8 cellular contexts compared by ENCODE assay signal in genomic region chr10:87342249-87342703, GRCh38. TPM values are rescaled to one million over a fixed set of nuclear protein-coding genes. Genes with fewer than 3 reads are reported as not detected.
DNase-seq lines count a peak whose midpoint lies in the region; ATAC-seq, FAIRE-seq and TF ChIP-seq lines count a peak whose summit lies in the region.
"Not testable (repeated sequence)": the region's sequence is repeated elsewhere in the genome, so short reads cannot be mapped to it uniquely, and the experiment has no call there.

No MANE protein-coding gene starts in this region.

- not testable (repeated sequence) for H3K36me3 ChIP-seq in small intestine (ENCODE audit: control insufficient read depth in 2 of 2, insufficient read depth in 2 of 2, low read length in 2 of 2)

- CTCF ChIA-PET in activated B cell treated with CpG ODN at 0.5 μM for 24 hours (lab: Charles Lee) = not testable (repeated sequence)

- not testable (repeated sequence) for H3K9me3 Mint-ChIP-seq in activated B cell treated with CpG ODN at 0.5 μM for 24 hours, immature natural killer cell

- DNase-seq in AG08395 (ENCODE audit: low spot score) = peak; percentile 62
- peak; percentile 39 for DNase-seq in NCI-H2196 treated with DMSO at 0.1 percent for 48 hours (lab: John Stamatoyannopoulos, UW; ENCODE audit: unreplicated experiment)
- peak; percentile 74 for DNase-seq in activated B cell treated with CpG ODN at 0.5 μM for 24 hours
- peak; percentile 71 to 93 for DNase-seq in cardiac fibroblast (ENCODE audit: low read depth in 2 of 2)
- DNase-seq in immature natural killer cell = peak; percentile 79 to 81 (median 81)
- DNase-seq in small intestine = peak; percentile 88

- peak overlapping the region; percentile 83 for H3K27ac Mint-ChIP-seq in activated B cell treated with CpG ODN at 0.5 μM for 24 hours
- peak overlapping the region; percentile 70 to 94 (median 83) for H3K27ac Mint-ChIP-seq in immature natural killer cell

- TF ChIP-seq POLR2A in GM18951 (IDR thresholded peaks at IDR 0.05; ENCODE audit: extremely low read depth, insufficient read depth, insufficient read length) = peak; percentile 44

- not testable (repeated sequence) for TF ChIP-seq CTCF in activated B cell treated with CpG ODN at 0.5 μM for 24 hours (IDR thresholded peaks at IDR 0.05); cardiac fibroblast (IDR thresholded peaks at IDR 0.05; ENCODE audit: low read depth, low read length)

- H3K4me3 ChIP-seq in cardiac fibroblast (replicated peaks in 1 of 2; ENCODE audit: low read depth in 2 of 2, low read length in 2 of 2) (peak overlapping the region; percentile 50 to 51), small intestine (ENCODE audit: low read depth in 1 of 2, low read length in 2 of 2) (peak overlapping the region; percentile 59 to 60)

- FAIRE-seq in small intestine (lab: Jason Lieb, UNC) = not testable (repeated sequence)

- H3K4me1 ChIP-seq in small intestine (ENCODE audit: control insufficient read depth in 2 of 2, insufficient read depth in 1 of 2, low read depth in 1 of 2, low read length in 1 of 2) = not testable (repeated sequence)

- H3K27me3 ChIP-seq in small intestine (ENCODE audit: control insufficient read depth in 2 of 2, insufficient read depth in 2 of 2, low read length in 2 of 2) = not testable (repeated sequence)

- POLR2A ChIA-PET in activated B cell treated with CpG ODN at 0.5 μM for 24 hours (lab: Charles Lee) = not testable (repeated sequence)

- ATAC-seq in HG03159 (IDR thresholded peaks at IDR 0.05; ENCODE audit: unreplicated experiment) (peak; percentile 84), activated B cell treated with CpG ODN at 0.5 μM for 24 hours (ENCODE audit: low read depth) (peak; percentile 78)

- peak overlapping the region; percentile 44 to 91 for H3K27ac ChIP-seq in small intestine (ENCODE audit: low read depth in 1 of 2, low read length in 1 of 2)

- H3K36me3 Mint-ChIP-seq in activated B cell treated with CpG ODN at 0.5 μM for 24 hours (ENCODE audit: low read depth) = peaks cover 13% of the 10 kb centered on the region
- H3K36me3 Mint-ChIP-seq in immature natural killer cell = not testable (repeated sequence)

- 0 to 1% (median 0%) methylated on average over 6 to 42 of the region's 43 CpGs for WGBS in small intestine, 3 donors

- peaks cover 13% of the 10 kb centered on the region for H3K4me1 Mint-ChIP-seq in activated B cell treated with CpG ODN at 0.5 μM for 24 hours
- H3K4me1 Mint-ChIP-seq in immature natural killer cell = peaks cover 16 to 25% of the 10 kb centered on the region in 2 donors

- not testable (repeated sequence) for H3K27me3 Mint-ChIP-seq in activated B cell treated with CpG ODN at 0.5 μM for 24 hours; immature natural killer cell (ENCODE audit: low read depth in 3 of 3)

- H3K4me3 Mint-ChIP-seq in activated B cell treated with CpG ODN at 0.5 μM for 24 hours = peak overlapping the region; percentile 84
- peak overlapping the region; percentile 78 to 97 (median 88) for H3K4me3 Mint-ChIP-seq in immature natural killer cell

- intact Hi-C loops in activated B cell treated with CpG ODN at 0.5 μM for 24 hours (cut with micrococcal nuclease) = loop anchor here (5.0 kb wide), 2 partner anchors 245 to 405 kb away; partner anchors contain the start of gene SHLD2

- not testable (repeated sequence) for H3K9me3 ChIP-seq in small intestine (ENCODE audit: control insufficient read depth, low read depth)

- in situ Hi-C loops in GM18951 (cut with MboI; ENCODE audit: low sequenced_read_pairs, unreplicated experiment) = not testable (repeated sequence)

RNA-seq across cellular contexts. Expression of gene NUTM2D, which starts 15.3 kb away (rescaled TPM):
- 1.9 and 3.7 TPM in 2 replicates for total RNA-seq in activated B cell treated with CpG ODN at 0.5 μM for 24 hours
- polyA plus RNA-seq in immature natural killer cell (under 1 TPM in 1 of 3 donors, not detected in 2; 0.06 TPM), small intestine (1 to 10 TPM; 2.0 to 2.7 (median 2.2) TPM)

Comparison
In these comparisons a context has a peak if more than half of its experiments do, and no peak if none do; other contexts are left out.
1. Peak in every context shown above with its lines: DNase-seq, ATAC-seq, H3K4me3 ChIP-seq and H3K27ac ChIP-seq.